ENCODE assay signal across 27 cellular contexts in the genomic region with DNA sequence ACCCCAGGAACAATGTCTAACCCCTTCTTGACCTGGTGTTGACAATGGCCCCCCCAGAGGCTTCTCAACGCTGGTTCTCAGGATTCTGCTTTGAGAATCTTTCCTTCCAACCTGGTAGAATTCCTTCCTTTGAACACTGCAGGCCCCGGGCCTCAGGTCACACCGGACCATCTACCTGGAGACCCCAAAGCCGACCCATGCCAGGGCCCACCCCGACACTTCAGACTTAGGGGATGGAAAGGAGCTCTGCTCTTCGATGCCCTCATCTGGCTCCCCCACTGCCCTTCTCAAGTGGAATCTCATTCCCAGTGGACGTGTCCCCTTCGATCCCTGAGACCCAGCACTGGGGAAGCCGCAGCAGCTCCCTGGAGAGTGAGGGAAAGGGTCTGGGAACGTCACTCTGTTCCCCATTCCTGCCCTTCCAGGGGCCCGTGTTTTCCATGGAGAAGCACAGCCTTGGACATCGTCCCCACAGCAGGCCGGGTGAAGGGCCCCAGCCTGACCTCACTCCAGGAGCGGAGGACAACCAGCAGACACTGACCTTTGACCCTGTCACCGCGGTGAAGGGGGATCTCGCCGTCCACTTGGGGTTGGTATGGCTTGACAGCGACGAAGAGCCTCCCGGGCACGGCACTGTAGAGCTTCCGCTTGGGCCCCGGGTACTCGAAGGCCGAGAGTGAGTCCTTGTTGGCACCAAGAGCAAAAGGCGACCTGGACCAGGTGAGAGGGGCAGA.
"Had no signal": no experiment of that assay in that cellular context is flagged by ENCODE, and none has a peak within 500 bp of the region (broad histone marks: within the 10 kb centered on the region; RNA-seq: fewer than 3 reads in every experiment).

No MANE protein-coding gene starts in this region.

- H3K4me3 Mint-ChIP-seq: dendritic cell treated with granulocyte-macrophage colony-stimulating factor and Interleukin-4, amounts not matched to agents 40 ng/mL and 50 ng/mL, for 4 days; effector memory CD8-positive, alpha-beta T cell; endodermal cell; mesothelial cell of epicardium had no signal

- H3K4me3 ChIP-seq: colonic mucosa, esophagus squamous epithelium, gastrocnemius medialis, heart right ventricle, left lung, lower lobe of right lung, mucosa of descending colon had no signal

- H3K36me3 Mint-ChIP-seq: mesothelial cell of epicardium had no signal

- ATAC-seq: effector memory CD8-positive, alpha-beta T cell; esophagus mucosa; gastrocnemius medialis; heart right ventricle; left cardiac atrium; left lung; left ventricle myocardium superior; lower lobe of right lung; mucosa of descending colon had no signal

- H3K9me3 ChIP-seq: colonic mucosa, esophagus squamous epithelium, gastrocnemius medialis, heart right ventricle, left lung, lower lobe of right lung, mucosa of descending colon had no signal

- H3K4me1 ChIP-seq: colonic mucosa, esophagus squamous epithelium, gastrocnemius medialis, heart right ventricle, left lung, lower lobe of right lung had no signal

- H3K27me3 ChIP-seq: colonic mucosa, esophagus squamous epithelium, gastrocnemius medialis had no signal

- H3K9me3 Mint-ChIP-seq: dendritic cell treated with granulocyte-macrophage colony-stimulating factor and Interleukin-4, amounts not matched to agents 40 ng/mL and 50 ng/mL, for 4 days; effector memory CD8-positive, alpha-beta T cell; endodermal cell; mesothelial cell of epicardium had no signal

- H3K4me1 Mint-ChIP-seq: endodermal cell had no signal

- FAIRE-seq: endometrium, islet of Langerhans, keratinocyte had no signal

- DNase-seq: colonic mucosa; cortex of kidney; effector CD8-positive, alpha-beta T cell; effector memory CD8-positive, alpha-beta T cell; endodermal cell; erythroblast; esophagus squamous epithelium; foreskin fibroblast; foreskin melanocyte; gastrocnemius medialis; glutamatergic neuron; head of caudate nucleus; heart right ventricle; hippocampal formation; left cardiac atrium; left ventricle myocardium superior; lower lobe of right lung; mesenchymal stem cell; mucosa of descending colon had no signal

- H3K27ac ChIP-seq: colonic mucosa, epithelial cell of prostate, esophagus squamous epithelium, gastrocnemius medialis, heart right ventricle, left lung, lower lobe of right lung had no signal

- H3K27ac Mint-ChIP-seq: dendritic cell treated with granulocyte-macrophage colony-stimulating factor and Interleukin-4, amounts not matched to agents 40 ng/mL and 50 ng/mL, for 4 days; effector memory CD8-positive, alpha-beta T cell; endodermal cell; mesothelial cell of epicardium had no signal

- H3K36me3 ChIP-seq: colonic mucosa, esophagus squamous epithelium, gastrocnemius medialis, heart right ventricle, left lung had no signal
